In the genomic region with DNA sequence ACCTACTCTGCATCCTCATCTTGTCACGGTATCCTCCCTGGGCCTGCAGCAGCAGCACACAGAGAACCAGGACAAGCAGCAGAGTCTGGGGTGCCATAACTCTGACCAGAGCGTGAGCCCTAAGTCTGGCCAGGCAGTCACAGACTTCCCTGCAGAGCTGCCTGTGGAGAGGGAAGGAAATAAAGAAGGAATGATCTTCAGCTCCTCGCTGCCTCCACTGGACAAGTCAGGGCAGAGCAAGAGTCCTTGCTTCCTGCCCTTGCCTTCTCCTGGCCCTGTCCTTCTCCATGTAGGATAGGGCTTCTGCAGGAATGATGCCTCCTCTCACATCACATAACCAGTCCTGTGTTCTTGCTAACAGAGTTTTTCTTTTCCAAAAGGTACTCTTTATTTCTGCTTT, we compare ENCODE assay signal across 17 cellular contexts. TPM values are rescaled to one million over a fixed set of nuclear protein-coding genes. Genes with fewer than 3 reads are reported as not detected.
DNase-seq lines count a peak whose midpoint lies in the region; ATAC-seq and TF ChIP-seq lines count a peak whose summit lies in the region.
"Had no signal": no experiment of that assay in that cellular context is flagged by ENCODE, and none has a peak within 500 bp of the region (broad histone marks: within the 10 kb centered on the region; RNA-seq: fewer than 3 reads in every experiment).

No MANE protein-coding gene starts in this region.

- H3K27ac Mint-ChIP-seq in stimulated activated memory B cell treated with anti-CD40 and anti-IgM and Interleukin-4, amounts not matched to agents 10 μg/mL and 1 μg/mL and 100 μg/mL, for 72 hours: no peak overlapping the region
- H3K27ac Mint-ChIP-seq: HFFc6 had no signal

- no peaks in the 10 kb centered on the region for H3K4me1 Mint-ChIP-seq in stimulated activated memory B cell treated with anti-CD40 and anti-IgM and Interleukin-4, amounts not matched to agents 10 μg/mL and 1 μg/mL and 100 μg/mL, for 72 hours

- ATAC-seq in stimulated activated memory B cell treated with anti-CD40 and anti-IgM and Interleukin-4, amounts not matched to agents 10 μg/mL and 1 μg/mL and 100 μg/mL, for 72 hours: peak; percentile 39
- ATAC-seq in aorta (ENCODE audit: low FRiP score): no peak
- ATAC-seq: left lobe of liver; stimulated activated naive CD8-positive, alpha-beta T cell treated with anti-CD3 and anti-CD28 coated beads, Interleukin-15, Interleukin-2, amounts not matched to agents 100 U/mL and 50 U/mL, for 24 hours had no signal

- H3K27me3 ChIP-seq in NT2/D1 (ENCODE audit: insufficient read depth, insufficient read length) (no peaks in the 10 kb centered on the region), aorta (ENCODE audit: control insufficient read depth in 1 of 2, insufficient read depth in 2 of 2, low read length in 1 of 2) (no peaks in the 10 kb centered on the region), ascending aorta (no peaks in the 10 kb centered on the region)

- no peaks in the 10 kb centered on the region for H3K9me3 Mint-ChIP-seq in stimulated activated memory B cell treated with anti-CD40 and anti-IgM and Interleukin-4, amounts not matched to agents 10 μg/mL and 1 μg/mL and 100 μg/mL, for 72 hours

- no peak overlapping the region for H3K4me3 Mint-ChIP-seq in stimulated activated memory B cell treated with anti-CD40 and anti-IgM and Interleukin-4, amounts not matched to agents 10 μg/mL and 1 μg/mL and 100 μg/mL, for 72 hours
- H3K4me3 Mint-ChIP-seq: HFFc6 had no signal

- no peaks in the 10 kb centered on the region for H3K36me3 Mint-ChIP-seq in stimulated activated memory B cell treated with anti-CD40 and anti-IgM and Interleukin-4, amounts not matched to agents 10 μg/mL and 1 μg/mL and 100 μg/mL, for 72 hours

- H3K4me3 ChIP-seq in NT2/D1 (ENCODE audit: insufficient read length, low read depth) (no peak overlapping the region), aorta (ENCODE audit: low read length in 2 of 2) (no peak overlapping the region), ascending aorta (no peak overlapping the region)

- H3K9me3 ChIP-seq in NT2/D1 (ENCODE audit: insufficient read depth, low read length): peaks cover under 1% of the 10 kb centered on the region; the same call in 1 of the 2 replicates
- peaks cover 1% of the 10 kb centered on the region for H3K9me3 ChIP-seq in aorta (ENCODE audit: control insufficient read depth, low read length)
- H3K9me3 ChIP-seq in ascending aorta: peaks cover 0 to 7% of the 10 kb centered on the region in 2 donors

- H3K36me3 ChIP-seq in NT2/D1 (ENCODE audit: insufficient read depth, insufficient read length, low read length) (no peaks in the 10 kb centered on the region), aorta (ENCODE audit: control insufficient read depth in 1 of 2, insufficient read depth in 2 of 2, low read length in 1 of 2) (no peaks in the 10 kb centered on the region), ascending aorta (no peaks in the 10 kb centered on the region)

- H3K9ac ChIP-seq in NT2/D1 (ENCODE audit: insufficient read length, low read depth): no peak overlapping the region

- peak; percentile 29 for DNase-seq in NCI-H82 (lab: John Stamatoyannopoulos, UW)
- no peak for DNase-seq in NCI-H82 treated with DMSO at 0.1 percent for 48 hours (lab: John Stamatoyannopoulos, UW; ENCODE audit: unreplicated experiment)
- peak; percentile 46 for DNase-seq in NT2/D1 (ENCODE audit: low read depth, low spot score)
- DNase-seq in glomerular visceral epithelial cell (ENCODE audit: extremely low spot score): peak; percentile 9
- no peak for DNase-seq in aorta
- DNase-seq in ascending aorta (ENCODE audit: low spot score in 2 of 2): no peak
- no peak for DNase-seq in NCI-H128 (lab: John Stamatoyannopoulos, UW; ENCODE audit: unreplicated experiment)
- DNase-seq: AML-193; anterior cingulate cortex; HFFc6; NCI-H1436 treated with DMSO at 0.1 percent for 48 hours; occipital lobe; OCI-M1; stimulated activated naive CD8-positive, alpha-beta T cell treated with anti-CD3 and anti-CD28 coated beads, Interleukin-15, Interleukin-2, amounts not matched to agents 100 U/mL and 50 U/mL, for 24 hours had no signal

- no peak for TF ChIP-seq CTCF in ascending aorta (IDR thresholded peaks at IDR 0.05)

- H3K27me3 Mint-ChIP-seq in stimulated activated memory B cell treated with anti-CD40 and anti-IgM and Interleukin-4, amounts not matched to agents 10 μg/mL and 1 μg/mL and 100 μg/mL, for 72 hours: peaks cover 16% of the 10 kb centered on the region

- H3K4me1 ChIP-seq in NT2/D1 (ENCODE audit: insufficient read depth, insufficient read length) (no peaks in the 10 kb centered on the region), aorta (ENCODE audit: control insufficient read depth in 1 of 2, insufficient read depth in 2 of 2, low read length in 2 of 2) (no peaks in the 10 kb centered on the region), ascending aorta (no peaks in the 10 kb centered on the region)

- WGBS in aorta, 2 donors: 60 to 67% methylated on average over 3 of the region's 3 CpGs

- no peak overlapping the region for H3K27ac ChIP-seq in aorta (ENCODE audit: low read depth in 1 of 2, low read length in 2 of 2)
- no peak overlapping the region for H3K27ac ChIP-seq in ascending aorta

- intact Hi-C loops in aorta (cut with DNase I) (no loop called here), ascending aorta (cut with DNase I) (no loop called here)

RNA-seq across cellular contexts. Expression of a gene that starts 15.9 kb away (rescaled TPM):
- total RNA-seq in aorta (not detected), ascending aorta (not detected)
- not detected for polyA plus RNA-seq in aorta
- total RNA-seq: endothelial cell of umbilical vein, HFFc6, left lobe of liver, occipital lobe had no signal
- polyA plus RNA-seq: endothelial cell of umbilical vein had no signal

RNA-seq across cellular contexts. Expression of a gene that starts 15.9 kb away (rescaled TPM):
- total RNA-seq in aorta (not detected), ascending aorta (not detected)
- not detected for polyA plus RNA-seq in aorta
- total RNA-seq: endothelial cell of umbilical vein, HFFc6, left lobe of liver, occipital lobe had no signal
- polyA plus RNA-seq: endothelial cell of umbilical vein had no signal

RNA-seq across cellular contexts. Expression of a gene that starts 18.9 kb away (rescaled TPM):
- total RNA-seq in aorta (not detected), ascending aorta (not detected)
- polyA plus RNA-seq in aorta: 1 to 10 TPM in 1 of 2 donors, not detected in 1; 1.7 TPM
- total RNA-seq: endothelial cell of umbilical vein, HFFc6, left lobe of liver, occipital lobe had no signal
- polyA plus RNA-seq: endothelial cell of umbilical vein had no signal

RNA-seq across cellular contexts. Expression of a gene that starts 36.3 kb away (rescaled TPM):
- total RNA-seq in aorta (not detected), ascending aorta (not detected)
- not detected for polyA plus RNA-seq in aorta
- total RNA-seq: endothelial cell of umbilical vein, HFFc6, left lobe of liver, occipital lobe had no signal
- polyA plus RNA-seq: endothelial cell of umbilical vein had no signal

RNA-seq across cellular contexts. Expression of a gene that starts 54.8 kb away (rescaled TPM):
- not detected for total RNA-seq in aorta
- not detected for polyA plus RNA-seq in aorta
- total RNA-seq in ascending aorta: not detected
- total RNA-seq: endothelial cell of umbilical vein, HFFc6, left lobe of liver, occipital lobe had no signal
- polyA plus RNA-seq: endothelial cell of umbilical vein had no signal

Comparison
In these comparisons a context has a peak if more than half of its experiments do, and no peak if none do; other contexts are left out.
1. DNase-seq: peak in NCI-H82 (single experiment), NT2/D1 (single experiment) and glomerular visceral epithelial cell (single experiment); none in NCI-H82 treated with DMSO at 0.1 percent for 48 hours (single experiment), aorta (0 of 2), ascending aorta (0 of 2) and NCI-H128 (single experiment).